8 cellular contexts compared by ENCODE assay signal in the genomic region with DNA sequence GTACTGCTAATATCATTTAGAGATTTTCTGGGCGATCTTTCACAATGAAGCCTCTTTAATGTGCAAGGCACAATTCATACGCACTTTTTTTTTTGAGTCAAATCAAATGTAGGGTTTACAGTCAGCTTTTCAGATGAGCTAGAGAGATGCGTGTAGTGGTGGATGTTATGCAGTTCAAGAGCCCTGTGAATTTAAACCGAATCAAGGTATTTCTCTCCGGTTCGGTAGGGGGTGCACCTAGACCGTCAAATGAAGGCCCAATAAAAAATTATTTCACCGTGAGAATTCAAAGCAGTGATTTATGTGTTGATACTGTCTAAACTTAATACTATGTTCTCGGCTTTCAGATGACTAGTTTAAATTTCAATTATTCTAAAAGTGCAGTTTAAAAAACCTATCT. TPM values are rescaled to one million over a fixed set of nuclear protein-coding genes. Genes with fewer than 3 reads are reported as not detected.
A peak's percentile ranks its signal among the peaks of the same experiment; 100 is the strongest.
DNase-seq lines count a peak whose midpoint lies in the region; ATAC-seq and TF ChIP-seq lines count a peak whose summit lies in the region.

No MANE protein-coding gene starts in this region.

- TF ChIP-seq CTCF in adrenal gland (IDR thresholded peaks at IDR 0.05) (peak in 4 of 6 experiments; percentile 7 to 52 (median 36)), liver (IDR thresholded peaks at IDR 0.05; ENCODE audit: low read depth, low read length, missing input control) (peak; percentile 26)

- in situ Hi-C loops in KBM-7 (cut with MboI; ENCODE audit: low pct_unique_long_range_greater_than_20kb, low sequenced_read_pairs), result no loop called here

- no peak for TF ChIP-seq POLR2A in adrenal gland (IDR thresholded peaks at IDR 0.05)

- peak; percentile 62 to 68 for TF ChIP-seq RAD21 in liver (IDR thresholded peaks at IDR 0.05)

- H3K9me3 ChIP-seq in adrenal gland (replicated peaks in 1 of 3) (no peaks in the 10 kb centered on the region), liver (ENCODE audit: control insufficient read depth in 4 of 4, low read length in 3 of 4) (peaks cover 0 to 4% (median 0%) of the 10 kb centered on the region in 4 donors)

- no peak for ATAC-seq in HG03354 (IDR thresholded peaks at IDR 0.05; ENCODE audit: poor library complexity, severe bottlenecking, unreplicated experiment)

- H3K9ac ChIP-seq in liver (ENCODE audit: low read depth in 1 of 2, low read length in 2 of 2), result no peak overlapping the region

- H3K36me3 ChIP-seq in adrenal gland (replicated peaks in 1 of 2) (no peaks in the 10 kb centered on the region), liver (ENCODE audit: control insufficient read depth in 4 of 4, insufficient read depth in 3 of 4, low read depth in 1 of 4, low read length in 3 of 4) (no peaks in the 10 kb centered on the region)

- DNase-seq in GM03348 (ENCODE audit: low spot score) (peak; percentile 24), KBM-7 (peak; percentile 8), adrenal gland (no peak), epidermal melanocyte (ENCODE audit: insufficient read length, low spot score) (no peak), EL (no peak)
- DNase-seq in activated CD4-positive, alpha-beta T cell treated with anti-CD3 and anti-CD28 coated beads for 4 hours, result no peak

- H3K27me3 ChIP-seq in adrenal gland, result peaks cover 46% of the 10 kb centered on the region
- peaks cover 3 to 10% (median 7%) of the 10 kb centered on the region in 4 donors for H3K27me3 ChIP-seq in liver (ENCODE audit: control insufficient read depth in 4 of 4, insufficient read depth in 4 of 4, low read length in 3 of 4)

- H3K27ac ChIP-seq in adrenal gland (no peak overlapping the region), liver (ENCODE audit: low read depth in 1 of 2, low read length in 2 of 2) (no peak overlapping the region)

- intact Hi-C loops in adrenal gland (cut with DNase I), result no loop called here

- H3K4me1 ChIP-seq in adrenal gland (replicated peaks in 1 of 2) (peaks cover 0 to 9% of the 10 kb centered on the region in 2 donors), liver (ENCODE audit: control insufficient read depth in 4 of 4, insufficient read depth in 4 of 4, low read length in 3 of 4) (peaks cover 3 to 10% (median 6%) of the 10 kb centered on the region in 4 donors)

- 11 to 20% (median 16%) methylated on average over 9 of the region's 9 CpGs for WGBS in adrenal gland, 4 donors
- 20% methylated on average over 9 of the region's 9 CpGs for WGBS in liver

- no peak overlapping the region for H3K4me3 ChIP-seq in adrenal gland
- no peak overlapping the region for H3K4me3 ChIP-seq in liver (ENCODE audit: low read depth in 1 of 3, low read length in 3 of 3)

TF ChIP-seq in liver, 16 proteins besides CTCF, POLR2A, EP300 and RAD21:
- TF ChIP-seq ZBTB33 (IDR thresholded peaks at IDR 0.05) (no peak), RXRA (IDR thresholded peaks at IDR 0.05) (no peak), TAF1 (conservative IDR thresholded peaks at IDR 0.05) (no peak), EGR1 (IDR thresholded peaks at IDR 0.05; ENCODE audit: low read depth in 2 of 2) (no peak), JUND (IDR thresholded peaks at IDR 0.05) (no peak), GABPA (IDR thresholded peaks at IDR 0.05 in 1 of 2, conservative IDR thresholded peaks at IDR 0.05 in 1 of 2) (no peak), HNF4G (IDR thresholded peaks at IDR 0.05) (no peak), REST (IDR thresholded peaks at IDR 0.05) (no peak), HNF4A (conservative IDR thresholded peaks at IDR 0.05) (no peak), NR2F2 (IDR thresholded peaks at IDR 0.05) (no peak), FOXA1 (IDR thresholded peaks at IDR 0.05) (no peak), SP1 (IDR thresholded peaks at IDR 0.05) (no peak), FOXA2 (IDR thresholded peaks at IDR 0.05) (no peak), YY1 (IDR thresholded peaks at IDR 0.05) (no peak)
- TF ChIP-seq, protein P1, sequence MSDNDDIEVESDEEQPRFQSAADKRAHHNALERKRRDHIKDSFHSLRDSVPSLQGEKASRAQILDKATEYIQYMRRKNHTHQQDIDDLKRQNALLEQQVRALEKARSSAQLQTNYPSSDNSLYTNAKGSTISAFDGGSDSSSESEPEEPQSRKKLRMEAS (IDR thresholded peaks at IDR 0.05), result no peak

RNA-seq across cellular contexts. Expression of gene PTH2R, which starts 1.1 kb away (rescaled TPM):
- total RNA-seq in adrenal gland (under 1 TPM in 6 of 8 donors, not detected in 2; 0.12 to 0.80 (median 0.25) TPM), liver (1 to 10 TPM in 1 of 2 donors, under 1 TPM in 1; 0.08 to 1.5 TPM)
- polyA plus RNA-seq in adrenal gland (under 1 TPM; 0.11 to 0.84 (median 0.48) TPM), liver (under 1 TPM in 1 of 2 donors, not detected in 1; 0.01 TPM)

Comparison
In these comparisons a context has a peak if more than half of its experiments do, and no peak if none do; other contexts are left out.
1. DNase-seq: peak in GM03348 (single experiment) and KBM-7 (single experiment); none in adrenal gland (0 of 7), epidermal melanocyte (single experiment), activated CD4-positive, alpha-beta T cell treated with anti-CD3 and anti-CD28 coated beads for 4 hours (0 of 2) and EL (single experiment).